8 cellular contexts compared by ENCODE assay signal in genomic region chr1:248841702-248842395, GRCh38. TPM values are rescaled to one million over a fixed set of nuclear protein-coding genes. Genes with fewer than 3 reads are reported as not detected.
DNase-seq lines count a peak whose midpoint lies in the region; TF ChIP-seq lines count a peak whose summit lies in the region.

No MANE protein-coding gene starts in this region.

- no peak for TF ChIP-seq EP300 in suprapubic skin (IDR thresholded peaks at IDR 0.05)

- H3K9me3 Mint-ChIP-seq in immature natural killer cell, result no peaks in the 10 kb centered on the region

- H3K27me3 ChIP-seq in MG63, result no peaks in the 10 kb centered on the region
- H3K27me3 ChIP-seq in suprapubic skin, result no peaks in the 10 kb centered on the region
- no peaks in the 10 kb centered on the region for H3K27me3 ChIP-seq in effector memory CD4-positive, alpha-beta T cell (replicated peaks; ENCODE audit: control insufficient read depth, insufficient read depth, low read length, poor library complexity, severe bottlenecking)

- peak in 1 of 2 donors; percentile 63 for TF ChIP-seq CTCF in suprapubic skin (IDR thresholded peaks at IDR 0.05)

- H3K4me3 ChIP-seq in MG63, result no peak overlapping the region
- no peak overlapping the region for H3K4me3 ChIP-seq in suprapubic skin
- no peak overlapping the region for H3K4me3 ChIP-seq in effector memory CD4-positive, alpha-beta T cell (ENCODE audit: insufficient read depth, low read depth, low read length, poor library complexity, severe bottlenecking)

- H3K27me3 Mint-ChIP-seq in immature natural killer cell (ENCODE audit: low read depth in 3 of 3), result peaks cover 4 to 14% (median 8%) of the 10 kb centered on the region in 3 donors

- H3K27ac Mint-ChIP-seq in immature natural killer cell, result peak overlapping the region in 3 of 6 donors; percentile 28 to 62 (median 29)

- peaks cover 52% of the 10 kb centered on the region for H3K4me1 ChIP-seq in suprapubic skin
- H3K4me1 ChIP-seq in effector memory CD4-positive, alpha-beta T cell (ENCODE audit: control insufficient read depth, insufficient read depth, low read length, poor library complexity, severe bottlenecking), result peaks cover 14% of the 10 kb centered on the region

- peaks cover 25 to 33% of the 10 kb centered on the region in 2 donors for H3K4me1 Mint-ChIP-seq in immature natural killer cell

- peak; percentile 19 for DNase-seq in NCI-H2107 treated with DMSO at 0.1 percent for 48 hours (lab: John Stamatoyannopoulos, UW; ENCODE audit: unreplicated experiment)
- DNase-seq in NCI-H2107 (lab: John Stamatoyannopoulos, UW), result no peak
- DNase-seq in MG63, result peak; percentile 48
- DNase-seq in activated naive CD4-positive, alpha-beta T cell treated with anti-CD3 and anti-CD28 coated beads, Interleukin-2, amount 50 U/mL, for 16 hours, result peak; percentile 42
- peak; percentile 37 to 56 (median 48) for DNase-seq in immature natural killer cell
- DNase-seq in suprapubic skin (ENCODE audit: low spot score in 2 of 2), result peak; percentile 29 to 72
- no peak for DNase-seq in HK-2 (ENCODE audit: unreplicated experiment)
- no peak for DNase-seq in effector memory CD4-positive, alpha-beta T cell

- no peaks in the 10 kb centered on the region for H3K9me3 ChIP-seq in MG63
- H3K9me3 ChIP-seq in suprapubic skin, result no peaks in the 10 kb centered on the region
- no peaks in the 10 kb centered on the region for H3K9me3 ChIP-seq in effector memory CD4-positive, alpha-beta T cell (ENCODE audit: control insufficient read depth, low read length)

- WGBS in suprapubic skin, result 29% methylated on average over 12 of the region's 12 CpGs

- H3K36me3 ChIP-seq in MG63 (peaks cover 22% of the 10 kb centered on the region), suprapubic skin (peaks cover 21% of the 10 kb centered on the region)
- peaks cover 30% of the 10 kb centered on the region for H3K36me3 ChIP-seq in effector memory CD4-positive, alpha-beta T cell (ENCODE audit: control insufficient read depth, insufficient read depth, low read length)

- peak overlapping the region; percentile 73 for H3K27ac ChIP-seq in suprapubic skin
- no peak overlapping the region for H3K27ac ChIP-seq in effector memory CD4-positive, alpha-beta T cell (ENCODE audit: insufficient read depth, low read length, poor library complexity, severe bottlenecking)

- no peak for TF ChIP-seq POLR2A in suprapubic skin (IDR thresholded peaks at IDR 0.05)

- H3K36me3 Mint-ChIP-seq in immature natural killer cell, result peaks cover 2 to 18% (median 6%) of the 10 kb centered on the region in 3 donors

- peak overlapping the region in 1 of 5 donors; percentile 15 for H3K4me3 Mint-ChIP-seq in immature natural killer cell

RNA-seq across cellular contexts. Expression of gene ZNF672, which starts 3.8 kb away (rescaled TPM):
- total RNA-seq in MG63 (2014; rRNA removed; shearing (Covaris generic); ENCODE audit: low replicate concordance), result 16.4 and 22.2 TPM in 2 replicates
- 10 to 100 TPM; 17.1 to 36.9 (median 29.3) TPM for polyA plus RNA-seq in immature natural killer cell
- total RNA-seq in suprapubic skin, result 10 to 100 TPM; 34.4 to 39.7 (median 38.8) TPM

RNA-seq across cellular contexts. Expression of gene SH3BP5L, which starts 16.1 kb away (rescaled TPM):
- total RNA-seq in MG63 (2014; rRNA removed; shearing (Covaris generic); ENCODE audit: low replicate concordance), result 15.8 and 30.0 TPM in 2 replicates
- polyA plus RNA-seq in immature natural killer cell, result 1 to 10 TPM in 2 of 3 donors, under 1 TPM in 1; 0.46 to 5.9 (median 3.2) TPM
- total RNA-seq in suprapubic skin, result 10 to 100 TPM; 23.5 to 41.2 (median 29.4) TPM

RNA-seq across cellular contexts. Expression of gene ZNF692, which starts 17.0 kb away (rescaled TPM):
- total RNA-seq in MG63 (2014; rRNA removed; shearing (Covaris generic); ENCODE audit: low replicate concordance), result 14.3 and 14.7 TPM in 2 replicates
- 10 to 100 TPM in 1 of 3 donors, 1 to 10 TPM in 2; 5.5 to 11.0 (median 7.7) TPM for polyA plus RNA-seq in immature natural killer cell
- 100 to 1,000 TPM in 1 of 4 donors, 10 to 100 TPM in 3; 30.2 to 138 (median 52.6) TPM for total RNA-seq in suprapubic skin

Comparison
In these comparisons a context has a peak if more than half of its experiments do, and no peak if none do; other contexts are left out.
1. DNase-seq: peak in NCI-H2107 treated with DMSO at 0.1 percent for 48 hours (single experiment), MG63 (single experiment), activated naive CD4-positive, alpha-beta T cell treated with anti-CD3 and anti-CD28 coated beads, Interleukin-2, amount 50 U/mL, for 16 hours (single experiment), immature natural killer cell (3 of 3) and suprapubic skin (2 of 2); none in NCI-H2107 (single experiment), HK-2 (single experiment) and effector memory CD4-positive, alpha-beta T cell (0 of 3).